ENCODE assay signal across 1 cellular context in genomic region chr10:104337985-104338735, GRCh38.
TF ChIP-seq lines count a peak whose summit lies in the region.

A gene with protein sequence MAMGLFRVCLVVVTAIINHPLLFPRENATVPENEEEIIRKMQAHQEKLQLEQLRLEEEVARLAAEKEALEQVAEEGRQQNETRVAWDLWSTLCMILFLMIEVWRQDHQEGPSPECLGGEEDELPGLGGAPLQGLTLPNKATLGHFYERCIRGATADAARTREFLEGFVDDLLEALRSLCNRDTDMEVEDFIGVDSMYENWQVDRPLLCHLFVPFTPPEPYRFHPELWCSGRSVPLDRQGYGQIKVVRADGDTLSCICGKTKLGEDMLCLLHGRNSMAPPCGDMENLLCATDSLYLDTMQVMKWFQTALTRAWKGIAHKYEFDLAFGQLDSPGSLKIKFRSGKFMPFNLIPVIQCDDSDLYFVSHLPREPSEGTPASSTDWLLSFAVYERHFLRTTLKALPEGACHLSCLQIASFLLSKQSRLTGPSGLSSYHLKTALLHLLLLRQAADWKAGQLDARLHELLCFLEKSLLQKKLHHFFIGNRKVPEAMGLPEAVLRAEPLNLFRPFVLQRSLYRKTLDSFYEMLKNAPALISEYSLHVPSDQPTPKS (minus strand): TSS chr10:104338465. CDS start chr10:104316051, 22,414 bp downstream.

TF ChIP-seq in HepG2, 621 proteins besides CTCF, POLR2A, EP300 and RAD21 (continued from another document and continues in another):
- TF ChIP-seq ASH2L (IDR thresholded peaks at IDR 0.05; ENCODE audit: insufficient read length, low read depth, low read length) (peak; percentile 52), PHF20 (CRISPR knock-in tag; IDR thresholded peaks at IDR 0.05) (0 out of 2 replicates have a peak, but pooled peaks have one; percentile 34), ZNF615 (CRISPR knock-in tag; IDR thresholded peaks at IDR 0.05; ENCODE audit: borderline replicate concordance) (no peak), NR2F6 (IDR thresholded peaks at IDR 0.05) (no peak), NR2F6 (CRISPR knock-in tag; IDR thresholded peaks at IDR 0.05) (no peak), ZNF619 (CRISPR knock-in tag; IDR thresholded peaks at IDR 0.05) (no peak), IKZF5 (CRISPR knock-in tag; IDR thresholded peaks at IDR 0.05) (no peak), HNRNPLL (IDR thresholded peaks at IDR 0.05; ENCODE audit: low read depth, low read length, poor library complexity, severe bottlenecking) (peak; percentile 34), ZNF333 (CRISPR knock-in tag; IDR thresholded peaks at IDR 0.05; ENCODE audit: borderline replicate concordance) (no peak), ZNF589 (CRISPR knock-in tag; conservative IDR thresholded peaks at IDR 0.05) (no peak), MATR3 (CRISPR knock-in tag; IDR thresholded peaks at IDR 0.05) (no peak), CREB1 (IDR thresholded peaks at IDR 0.05) (no peak), CREB1 (CRISPR knock-in tag; IDR thresholded peaks at IDR 0.05) (no peak), NAIF1 (CRISPR knock-in tag; IDR thresholded peaks at IDR 0.05; ENCODE audit: borderline replicate concordance) (no peak; the same call in 1 of the 2 replicates), ZNF879 (CRISPR knock-in tag; IDR thresholded peaks at IDR 0.05) (no peak), HHEX (CRISPR knock-in tag; IDR thresholded peaks at IDR 0.05) (no peak), JUNB (CRISPR knock-in tag; IDR thresholded peaks at IDR 0.05; ENCODE audit: borderline replicate concordance) (no peak), ZNF101 (CRISPR knock-in tag; IDR thresholded peaks at IDR 0.05; ENCODE audit: borderline replicate concordance, low read depth) (no peak), ZNF570 (CRISPR knock-in tag; IDR thresholded peaks at IDR 0.05; ENCODE audit: borderline replicate concordance) (no peak), SATB2 (CRISPR knock-in tag; IDR thresholded peaks at IDR 0.05) (no peak), KLF11 (CRISPR knock-in tag; IDR thresholded peaks at IDR 0.05) (peak; percentile 77; the same call in 1 of the 2 replicates), EEA1 (CRISPR knock-in tag; IDR thresholded peaks at IDR 0.05; ENCODE audit: borderline replicate concordance) (no peak), ZC3H13 (CRISPR knock-in tag; IDR thresholded peaks at IDR 0.05) (0 out of 2 replicates have a peak, but pooled peaks have one; percentile 56), RFX1 (IDR thresholded peaks at IDR 0.05) (no peak), CHD2 (IDR thresholded peaks at IDR 0.05; ENCODE audit: low read depth, low read length) (no peak), ZNF282 (IDR thresholded peaks at IDR 0.05; ENCODE audit: partially characterized antibody) (no peak), HOXA3 (CRISPR knock-in tag; IDR thresholded peaks at IDR 0.05) (no peak), RNF2 (conservative IDR thresholded peaks at IDR 0.05; ENCODE audit: low read depth) (no peak), NFATC3 (CRISPR knock-in tag; IDR thresholded peaks at IDR 0.05) (no peak), KDM1A (CRISPR knock-in tag; IDR thresholded peaks at IDR 0.05) (no peak), FOXA1 (IDR thresholded peaks at IDR 0.05) (no peak), FOXA1 (CRISPR knock-in tag; IDR thresholded peaks at IDR 0.05) (no peak), SNAPC2 (CRISPR knock-in tag; IDR thresholded peaks at IDR 0.05) (peak; percentile 83; the same call in 1 of the 2 replicates), ZNF772 (CRISPR knock-in tag; IDR thresholded peaks at IDR 0.05) (peak; percentile 59; the same call in 1 of the 2 replicates), ZNF672 (CRISPR knock-in tag; IDR thresholded peaks at IDR 0.05) (no peak), FOXP1 (IDR thresholded peaks at IDR 0.05) (no peak), FOXP1 (CRISPR knock-in tag; IDR thresholded peaks at IDR 0.05) (no peak), ZBTB25 (CRISPR knock-in tag; IDR thresholded peaks at IDR 0.05) (no peak), ZNF3 (CRISPR knock-in tag; IDR thresholded peaks at IDR 0.05) (no peak), HMG20A (CRISPR knock-in tag; IDR thresholded peaks at IDR 0.05; ENCODE audit: borderline replicate concordance) (no peak), IKZF4 (CRISPR knock-in tag; IDR thresholded peaks at IDR 0.05; ENCODE audit: borderline replicate concordance, low read depth, not compliant biosample characterization) (peak; percentile 61), ZFP1 (CRISPR knock-in tag; IDR thresholded peaks at IDR 0.05) (no peak), MBD4 (IDR thresholded peaks at IDR 0.05; ENCODE audit: borderline replicate concordance, low read length) (no peak), NFIB (CRISPR knock-in tag; IDR thresholded peaks at IDR 0.05; ENCODE audit: borderline replicate concordance) (no peak), MZF1 (CRISPR knock-in tag; IDR thresholded peaks at IDR 0.05; ENCODE audit: borderline replicate concordance) (no peak), TOE1 (CRISPR knock-in tag; IDR thresholded peaks at IDR 0.05) (no peak), MTERF4 (CRISPR knock-in tag; IDR thresholded peaks at IDR 0.05) (0 out of 2 replicates have a peak, but pooled peaks have one; percentile 30), TBX3 (IDR thresholded peaks at IDR 0.05; ENCODE audit: borderline replicate concordance) (no peak), DBP (CRISPR knock-in tag; IDR thresholded peaks at IDR 0.05; ENCODE audit: not compliant biosample characterization) (no peak), ZNF432 (CRISPR knock-in tag; IDR thresholded peaks at IDR 0.05; ENCODE audit: borderline replicate concordance) (no peak), KLF9 (CRISPR knock-in tag; IDR thresholded peaks at IDR 0.05; ENCODE audit: low read depth) (no peak), CCDC6 (CRISPR knock-in tag; IDR thresholded peaks at IDR 0.05) (0 out of 2 replicates have a peak, but pooled peaks have one; percentile 28), KDM4B (CRISPR knock-in tag; IDR thresholded peaks at IDR 0.05) (no peak), ZNF577 (CRISPR knock-in tag; IDR thresholded peaks at IDR 0.05; ENCODE audit: borderline replicate concordance, low read depth) (no peak), FOXO1 (CRISPR knock-in tag; IDR thresholded peaks at IDR 0.05) (no peak), MED1 (CRISPR knock-in tag; IDR thresholded peaks at IDR 0.05) (0 out of 2 replicates have a peak, but pooled peaks have one; percentile 1), ZNF264 (CRISPR knock-in tag; IDR thresholded peaks at IDR 0.05) (no peak), ZBTB20 (CRISPR knock-in tag; IDR thresholded peaks at IDR 0.05; ENCODE audit: borderline replicate concordance, low read depth) (0 out of 2 replicates have a peak, but pooled peaks have one; percentile 7), ZNF720 (CRISPR knock-in tag; IDR thresholded peaks at IDR 0.05) (no peak), BORCS8-MEF2B (CRISPR knock-in tag; IDR thresholded peaks at IDR 0.05) (0 out of 2 replicates have a peak, but pooled peaks have one; percentile 23)
- TF ChIP-seq, protein P1, sequence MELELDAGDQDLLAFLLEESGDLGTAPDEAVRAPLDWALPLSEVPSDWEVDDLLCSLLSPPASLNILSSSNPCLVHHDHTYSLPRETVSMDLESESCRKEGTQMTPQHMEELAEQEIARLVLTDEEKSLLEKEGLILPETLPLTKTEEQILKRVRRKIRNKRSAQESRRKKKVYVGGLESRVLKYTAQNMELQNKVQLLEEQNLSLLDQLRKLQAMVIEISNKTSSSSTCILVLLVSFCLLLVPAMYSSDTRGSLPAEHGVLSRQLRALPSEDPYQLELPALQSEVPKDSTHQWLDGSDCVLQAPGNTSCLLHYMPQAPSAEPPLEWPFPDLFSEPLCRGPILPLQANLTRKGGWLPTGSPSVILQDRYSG (CRISPR knock-in tag; IDR thresholded peaks at IDR 0.05) = no peak
- TF ChIP-seq, protein P2, sequence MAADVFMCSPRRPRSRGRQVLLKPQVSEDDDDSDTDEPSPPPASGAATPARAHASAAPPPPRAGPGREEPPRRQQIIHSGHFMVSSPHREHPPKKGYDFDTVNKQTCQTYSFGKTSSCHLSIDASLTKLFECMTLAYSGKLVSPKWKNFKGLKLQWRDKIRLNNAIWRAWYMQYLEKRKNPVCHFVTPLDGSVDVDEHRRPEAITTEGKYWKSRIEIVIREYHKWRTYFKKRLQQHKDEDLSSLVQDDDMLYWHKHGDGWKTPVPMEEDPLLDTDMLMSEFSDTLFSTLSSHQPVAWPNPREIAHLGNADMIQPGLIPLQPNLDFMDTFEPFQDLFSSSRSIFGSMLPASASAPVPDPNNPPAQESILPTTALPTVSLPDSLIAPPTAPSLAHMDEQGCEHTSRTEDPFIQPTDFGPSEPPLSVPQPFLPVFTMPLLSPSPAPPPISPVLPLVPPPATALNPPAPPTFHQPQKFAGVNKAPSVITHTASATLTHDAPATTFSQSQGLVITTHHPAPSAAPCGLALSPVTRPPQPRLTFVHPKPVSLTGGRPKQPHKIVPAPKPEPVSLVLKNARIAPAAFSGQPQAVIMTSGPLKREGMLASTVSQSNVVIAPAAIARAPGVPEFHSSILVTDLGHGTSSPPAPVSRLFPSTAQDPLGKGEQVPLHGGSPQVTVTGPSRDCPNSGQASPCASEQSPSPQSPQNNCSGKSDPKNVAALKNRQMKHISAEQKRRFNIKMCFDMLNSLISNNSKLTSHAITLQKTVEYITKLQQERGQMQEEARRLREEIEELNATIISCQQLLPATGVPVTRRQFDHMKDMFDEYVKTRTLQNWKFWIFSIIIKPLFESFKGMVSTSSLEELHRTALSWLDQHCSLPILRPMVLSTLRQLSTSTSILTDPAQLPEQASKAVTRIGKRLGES (CRISPR knock-in tag; IDR thresholded peaks at IDR 0.05; ENCODE audit: borderline replicate concordance) = no peak
- TF ChIP-seq, protein P3, sequence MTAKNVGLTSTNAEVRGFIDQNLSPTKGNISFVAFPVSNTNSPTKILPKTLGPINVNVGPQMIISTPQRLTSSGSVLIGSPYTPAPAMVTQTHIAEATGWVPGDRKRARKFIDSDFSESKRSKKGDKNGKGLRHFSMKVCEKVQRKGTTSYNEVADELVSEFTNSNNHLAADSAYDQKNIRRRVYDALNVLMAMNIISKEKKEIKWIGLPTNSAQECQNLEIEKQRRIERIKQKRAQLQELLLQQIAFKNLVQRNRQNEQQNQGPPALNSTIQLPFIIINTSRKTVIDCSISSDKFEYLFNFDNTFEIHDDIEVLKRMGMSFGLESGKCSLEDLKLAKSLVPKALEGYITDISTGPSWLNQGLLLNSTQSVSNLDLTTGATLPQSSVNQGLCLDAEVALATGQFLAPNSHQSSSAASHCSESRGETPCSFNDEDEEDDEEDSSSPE (CRISPR knock-in tag; IDR thresholded peaks at IDR 0.05) = peak; percentile 47; the same call in 1 of the 2 replicates
- TF ChIP-seq, protein P4, sequence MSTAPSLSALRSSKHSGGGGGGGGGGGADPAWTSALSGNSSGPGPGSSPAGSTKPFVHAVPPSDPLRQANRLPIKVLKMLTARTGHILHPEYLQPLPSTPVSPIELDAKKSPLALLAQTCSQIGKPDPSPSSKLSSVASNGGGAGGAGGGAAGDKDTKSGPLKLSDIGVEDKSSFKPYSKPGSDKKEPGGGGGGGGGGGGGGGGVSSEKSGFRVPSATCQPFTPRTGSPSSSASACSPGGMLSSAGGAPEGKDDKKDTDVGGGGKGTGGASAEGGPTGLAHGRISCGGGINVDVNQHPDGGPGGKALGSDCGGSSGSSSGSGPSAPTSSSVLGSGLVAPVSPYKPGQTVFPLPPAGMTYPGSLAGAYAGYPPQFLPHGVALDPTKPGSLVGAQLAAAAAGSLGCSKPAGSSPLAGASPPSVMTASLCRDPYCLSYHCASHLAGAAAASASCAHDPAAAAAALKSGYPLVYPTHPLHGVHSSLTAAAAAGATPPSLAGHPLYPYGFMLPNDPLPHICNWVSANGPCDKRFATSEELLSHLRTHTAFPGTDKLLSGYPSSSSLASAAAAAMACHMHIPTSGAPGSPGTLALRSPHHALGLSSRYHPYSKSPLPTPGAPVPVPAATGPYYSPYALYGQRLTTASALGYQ (CRISPR knock-in tag; IDR thresholded peaks at IDR 0.05) = no peak
- TF ChIP-seq, protein P5, sequence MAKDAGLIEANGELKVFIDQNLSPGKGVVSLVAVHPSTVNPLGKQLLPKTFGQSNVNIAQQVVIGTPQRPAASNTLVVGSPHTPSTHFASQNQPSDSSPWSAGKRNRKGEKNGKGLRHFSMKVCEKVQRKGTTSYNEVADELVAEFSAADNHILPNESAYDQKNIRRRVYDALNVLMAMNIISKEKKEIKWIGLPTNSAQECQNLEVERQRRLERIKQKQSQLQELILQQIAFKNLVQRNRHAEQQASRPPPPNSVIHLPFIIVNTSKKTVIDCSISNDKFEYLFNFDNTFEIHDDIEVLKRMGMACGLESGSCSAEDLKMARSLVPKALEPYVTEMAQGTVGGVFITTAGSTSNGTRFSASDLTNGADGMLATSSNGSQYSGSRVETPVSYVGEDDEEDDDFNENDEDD (CRISPR knock-in tag; IDR thresholded peaks at IDR 0.05; ENCODE audit: borderline replicate concordance) = no peak; the same call in 1 of the 2 replicates
- TF ChIP-seq, protein P6, sequence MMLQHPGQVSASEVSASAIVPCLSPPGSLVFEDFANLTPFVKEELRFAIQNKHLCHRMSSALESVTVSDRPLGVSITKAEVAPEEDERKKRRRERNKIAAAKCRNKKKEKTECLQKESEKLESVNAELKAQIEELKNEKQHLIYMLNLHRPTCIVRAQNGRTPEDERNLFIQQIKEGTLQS (CRISPR knock-in tag; IDR thresholded peaks at IDR 0.05) = no peak
